Comparison of ENCODE assay signal across 16 cellular contexts in the genomic region with DNA sequence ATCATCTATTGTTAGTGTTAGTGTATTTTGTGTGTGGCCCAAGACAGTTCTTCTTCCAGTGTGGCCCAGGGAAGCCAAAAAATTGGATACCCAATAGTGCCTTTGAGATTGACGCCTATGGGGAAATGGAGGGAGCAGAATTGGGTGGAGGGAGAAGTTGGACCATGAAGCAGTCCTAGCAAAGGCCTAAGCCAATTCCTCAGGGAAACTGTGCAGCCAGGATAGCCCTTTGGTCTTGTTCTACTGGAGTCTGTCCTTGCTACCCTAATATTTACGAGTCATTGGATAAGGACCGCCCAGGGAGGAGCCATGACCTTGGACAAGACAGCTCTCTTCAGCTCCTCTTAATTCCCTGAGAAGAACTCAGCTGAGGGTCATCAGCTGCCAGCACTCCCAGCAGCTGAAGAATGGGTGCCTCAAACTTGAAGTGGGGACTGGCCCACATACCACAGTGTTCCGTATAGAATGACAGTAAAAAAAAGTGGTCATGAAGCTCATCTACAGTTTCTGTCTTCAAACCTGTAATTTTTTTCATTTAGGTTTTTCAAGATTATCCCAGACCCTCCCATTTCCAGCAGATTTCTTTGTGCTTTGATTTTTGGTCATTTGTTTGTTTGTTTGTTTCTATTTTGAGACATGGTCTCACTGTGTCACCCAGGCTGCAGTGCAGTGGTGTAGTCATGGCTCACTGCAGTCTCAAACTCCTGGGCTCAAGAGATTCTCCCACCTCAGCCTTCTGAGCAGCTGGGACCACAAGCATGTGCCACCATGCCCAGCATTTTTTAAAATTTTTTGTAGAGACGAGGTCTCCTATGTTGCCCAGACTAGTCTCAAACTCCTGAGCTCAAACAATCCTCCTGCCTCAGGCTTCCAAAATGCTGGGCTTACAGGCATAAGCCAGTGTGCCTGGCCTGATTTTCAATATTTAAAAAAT.
DNase-seq lines count a peak whose midpoint lies in the region; ATAC-seq and TF ChIP-seq lines count a peak whose summit lies in the region.
"Had no signal": no experiment of that assay in that cellular context is flagged by ENCODE, and none has a peak within 500 bp of the region (broad histone marks: within the 10 kb centered on the region; RNA-seq: fewer than 3 reads in every experiment).

No MANE protein-coding gene starts in this region.

- 98% methylated on average over 4 of the region's 5 CpGs for WGBS in mesenchymal stem cell
- no CpG with 5 or more reads among the region's 5 CpGs for WGBS in H9 (ENCODE audit: extremely low coverage, insufficient read length, low lambda C conversion rate)

- CTCF ChIA-PET in Caco-2 (lab: Charles Lee): no interaction called here

- TF ChIP-seq CTCF in Caco-2 (IDR thresholded peaks at IDR 0.05; ENCODE audit: insufficient read depth in 1 of 2, low read depth in 1 of 2, low read length in 1 of 2, severe bottlenecking in 1 of 2, unreplicated experiment in 1 of 2): no peak
- no peak for TF ChIP-seq CTCF in parathyroid adenoma (IDR thresholded peaks at IDR 0.05)
- TF ChIP-seq CTCF in H9 (conservative IDR thresholded peaks at IDR 0.05): no peak

- H3K4me3 ChIP-seq in Caco-2 (ENCODE audit: low read depth, low read length) (no peak overlapping the region), SJCRH30 (no peak overlapping the region), mesenchymal stem cell (ENCODE audit: insufficient read depth in 1 of 2, low read depth in 1 of 2, low read length in 2 of 2) (no peak overlapping the region), parathyroid adenoma (ENCODE audit: low read depth, low read length) (no peak overlapping the region)
- H3K4me3 ChIP-seq: GM23338 had no signal

- H3K4me3 Mint-ChIP-seq in Caco-2 (ENCODE audit: unreplicated experiment) (no peak overlapping the region), H9 (no peak overlapping the region)
- H3K4me3 Mint-ChIP-seq: B cell; CD14-positive monocyte; CD8-positive, alpha-beta T cell; GM23338 had no signal

- H3K79me1 ChIP-seq in mesenchymal stem cell (replicated peaks; ENCODE audit: low read length, poor library complexity, severe bottlenecking) (no peaks in the 10 kb centered on the region), H9 (ENCODE audit: insufficient read depth, low read depth, low read length, poor library complexity, severe bottlenecking) (no peaks in the 10 kb centered on the region)

- intact Hi-C loops in Caco-2 (cut with micrococcal nuclease; ENCODE audit: unreplicated experiment): loop anchor here (10.0 kb wide), 1 partner anchor 159 kb away; no protein-coding TSS in a partner anchor
- intact Hi-C loops in posterior cingulate gyrus (cut with DNase I): no loop called here

- H2BK20ac ChIP-seq in H9 (ENCODE audit: low read depth, low read length, poor library complexity, severe bottlenecking): no peak overlapping the region

- H3K4ac ChIP-seq in mesenchymal stem cell (ENCODE audit: low read depth in 1 of 2, low read length in 2 of 2) (no peak overlapping the region), H9 (ENCODE audit: low read depth, low read length) (no peak overlapping the region)

- H3K4me1 ChIP-seq in Caco-2 (peaks cover 58% of the 10 kb centered on the region), SJCRH30 (peaks cover 24% of the 10 kb centered on the region), mesenchymal stem cell (ENCODE audit: control insufficient read depth, insufficient read depth, low read depth, low read length) (no peaks in the 10 kb centered on the region), parathyroid adenoma (peaks cover 27% of the 10 kb centered on the region), H9 (ENCODE audit: insufficient read depth, low read length) (no peaks in the 10 kb centered on the region)

- H3K27ac ChIP-seq in SJCRH30 (no peak overlapping the region), mesenchymal stem cell (ENCODE audit: low read length, poor library complexity, severe bottlenecking) (no peak overlapping the region), parathyroid adenoma (peak overlapping the region; percentile 3), H9 (ENCODE audit: insufficient read length, low read depth, low read length) (no peak overlapping the region)

- no peak overlapping the region for H2BK120ac ChIP-seq in mesenchymal stem cell (ENCODE audit: low read depth, low read length)
- no peak overlapping the region for H2BK120ac ChIP-seq in H9 (ENCODE audit: low read depth, low read length, poor library complexity, severe bottlenecking)

- no peak overlapping the region for H2BK12ac ChIP-seq in mesenchymal stem cell (ENCODE audit: low read length in 2 of 2)
- no peak overlapping the region for H2BK12ac ChIP-seq in H9 (ENCODE audit: insufficient read length, low read depth, low read length)

- no peaks in the 10 kb centered on the region for H4K20me1 ChIP-seq in H9 (ENCODE audit: control insufficient read depth, insufficient read depth, insufficient read length)

- H2AK5ac ChIP-seq in mesenchymal stem cell (ENCODE audit: low read length, severe bottlenecking): no peak overlapping the region
- no peak overlapping the region for H2AK5ac ChIP-seq in H9 (ENCODE audit: insufficient read length, low read length)

- no peak overlapping the region for H3K56ac ChIP-seq in H9 (ENCODE audit: insufficient read length, low read depth, low read length)

- H3K4me2 ChIP-seq in mesenchymal stem cell (ENCODE audit: low read length, poor library complexity, severe bottlenecking): no peak overlapping the region
- no peak overlapping the region for H3K4me2 ChIP-seq in parathyroid adenoma (ENCODE audit: low read length)
- no peak overlapping the region for H3K4me2 ChIP-seq in H9 (ENCODE audit: insufficient read depth, insufficient read length, low read length)
- H3K4me2 ChIP-seq: GM23338 had no signal

- H3K9me3 Mint-ChIP-seq in Caco-2 (ENCODE audit: unreplicated experiment): no peaks in the 10 kb centered on the region
- H3K9me3 Mint-ChIP-seq in H9: no peaks in the 10 kb centered on the region; a peak in 1 of 5 replicates
- H3K9me3 Mint-ChIP-seq: GM23338 had no signal

- H4K5ac ChIP-seq in H9 (ENCODE audit: insufficient read length, low read depth, low read length): no peak overlapping the region

- no peak overlapping the region for H4K91ac ChIP-seq in mesenchymal stem cell (ENCODE audit: low read length)
- H4K91ac ChIP-seq in H9 (ENCODE audit: insufficient read length, low read depth, low read length): no peak overlapping the region

- H3K36me3 Mint-ChIP-seq in Caco-2 (ENCODE audit: insufficient read depth, unreplicated experiment): peaks cover 49% of the 10 kb centered on the region
- H3K36me3 Mint-ChIP-seq in H9 (ENCODE audit: insufficient read depth in 1 of 3, low read depth in 3 of 3): peaks cover 2 to 5% (median 4%) of the 10 kb centered on the region in 3 experiments; a peak in 5 of 7 replicates

- no peak overlapping the region for H3K18ac ChIP-seq in mesenchymal stem cell (ENCODE audit: low read depth in 1 of 2, low read length in 2 of 2)
- H3K18ac ChIP-seq in H9 (ENCODE audit: insufficient read length, low read depth, low read length): no peak overlapping the region

- H3K9me3 ChIP-seq in Caco-2 (peaks cover 24% of the 10 kb centered on the region), SJCRH30 (replicated peaks) (0 out of 2 replicates have a peak, but pooled peaks cover 2% of the 10 kb centered on the region), mesenchymal stem cell (ENCODE audit: control insufficient read depth, low read length) (no peaks in the 10 kb centered on the region), parathyroid adenoma (ENCODE audit: control insufficient read depth, low read length) (no peaks in the 10 kb centered on the region), H9 (ENCODE audit: control insufficient read depth, low read depth, low read length) (no peaks in the 10 kb centered on the region)

- ATAC-seq in HG03460 (IDR thresholded peaks at IDR 0.05; ENCODE audit: unreplicated experiment): no peak
- ATAC-seq: CD8-positive, alpha-beta T cell; GM23338 had no signal

- H2AFZ ChIP-seq in mesenchymal stem cell (ENCODE audit: low read depth, low read length) (no peak overlapping the region), parathyroid adenoma (no peak overlapping the region), H9 (ENCODE audit: low read length) (no peak overlapping the region)
- H2AFZ ChIP-seq: GM23338 had no signal

- peak overlapping the region; percentile 9 for H4K8ac ChIP-seq in mesenchymal stem cell (ENCODE audit: low read length)
- no peak overlapping the region for H4K8ac ChIP-seq in H9 (replicated peaks; ENCODE audit: insufficient read length, low read depth, low read length)

- H3K79me2 ChIP-seq in parathyroid adenoma (no peaks in the 10 kb centered on the region), H9 (ENCODE audit: insufficient read depth, low read length) (no peaks in the 10 kb centered on the region)

- H3K27me3 Mint-ChIP-seq in Caco-2 (ENCODE audit: insufficient read depth, unreplicated experiment) (no peaks in the 10 kb centered on the region), H9 (ENCODE audit: low read depth) (peaks cover 1% of the 10 kb centered on the region)
- H3K27me3 Mint-ChIP-seq: B cell had no signal

- H3K9ac ChIP-seq in mesenchymal stem cell (ENCODE audit: low read length) (no peak overlapping the region), parathyroid adenoma (no peak overlapping the region), H9 (ENCODE audit: extremely low read depth, insufficient read length, low read length) (no peak overlapping the region)

- POLR2A ChIA-PET in Caco-2 (lab: Charles Lee): no interaction called here

- H3K23ac ChIP-seq in mesenchymal stem cell (ENCODE audit: low read length in 2 of 2): no peak overlapping the region
- no peak overlapping the region for H3K23ac ChIP-seq in H9 (ENCODE audit: insufficient read length, low read depth, low read length)

- H3K27ac Mint-ChIP-seq in Caco-2 (ENCODE audit: unreplicated experiment): peak overlapping the region; percentile 97
- no peak overlapping the region for H3K27ac Mint-ChIP-seq in H9
- H3K27ac Mint-ChIP-seq: B cell; CD8-positive, alpha-beta T cell; GM23338 had no signal

- H3K14ac ChIP-seq in mesenchymal stem cell (ENCODE audit: low read length in 2 of 2): no peak overlapping the region
- no peak overlapping the region for H3K14ac ChIP-seq in H9 (ENCODE audit: insufficient read depth, low read length)

- DNase-seq in Caco-2 (no peak), SJCRH30 (peak; percentile 32 to 47), mesenchymal stem cell (no peak), UCSD-AML1 (lab: John Stamatoyannopoulos, UW; ENCODE audit: unreplicated experiment) (no peak), posterior cingulate gyrus (no peak), H9 (no peak)
- DNase-seq: CD8-positive, alpha-beta T cell; COR-L47; DND-41; GDM1; H7 had no signal

- H3K36me3 ChIP-seq in Caco-2 (ENCODE audit: control insufficient read depth, insufficient read depth, low read length) (no peaks in the 10 kb centered on the region; the same call in 1 of the 2 replicates), SJCRH30 (0 out of 2 replicates have a peak, but pooled peaks cover 2% of the 10 kb centered on the region), mesenchymal stem cell (ENCODE audit: control insufficient read depth in 1 of 2, insufficient read depth in 2 of 2, low read depth in 1 of 2, low read length in 2 of 2) (peaks cover 0 to 15% of the 10 kb centered on the region in 2 experiments), parathyroid adenoma (ENCODE audit: control insufficient read depth, insufficient read depth, low read length) (no peaks in the 10 kb centered on the region)

- BruUV-seq in Caco-2 (replicated peaks; lab: Mats Ljungman, UMichigan): no TSS peak

- H2BK5ac ChIP-seq in mesenchymal stem cell (ENCODE audit: low read depth, low read length, poor library complexity, severe bottlenecking) (no peak overlapping the region), H9 (ENCODE audit: insufficient read length, low read length) (no peak overlapping the region)

- peaks cover 41% of the 10 kb centered on the region for H3K4me1 Mint-ChIP-seq in Caco-2 (ENCODE audit: low read depth, unreplicated experiment)
- H3K4me1 Mint-ChIP-seq in H9: peaks cover 9 to 20% of the 10 kb centered on the region in 2 experiments

- H3K27me3 ChIP-seq in Caco-2 (replicated peaks; ENCODE audit: control insufficient read depth, insufficient read depth, low read length) (no peaks in the 10 kb centered on the region; the same call in 1 of the 2 replicates), SJCRH30 (no peaks in the 10 kb centered on the region), mesenchymal stem cell (ENCODE audit: control insufficient read depth in 1 of 2, insufficient read depth in 1 of 2, low read length in 2 of 2) (no peaks in the 10 kb centered on the region), parathyroid adenoma (ENCODE audit: control insufficient read depth, insufficient read depth, low read length) (no peaks in the 10 kb centered on the region), H9 (ENCODE audit: insufficient read depth, low read length) (no peaks in the 10 kb centered on the region)

- no peak overlapping the region for H3T11ph ChIP-seq in H9 (ENCODE audit: low read length)

- H3K23me2 ChIP-seq in H9 (ENCODE audit: insufficient read length, low read depth, low read length, poor library complexity, severe bottlenecking): no peaks in the 10 kb centered on the region

- H2BK15ac ChIP-seq in mesenchymal stem cell (ENCODE audit: low read depth, poor library complexity, severe bottlenecking): no peak overlapping the region
- no peak overlapping the region for H2BK15ac ChIP-seq in H9 (ENCODE audit: low read depth, low read length)

Comparison
In these comparisons a context has a peak if more than half of its experiments do, and no peak if none do; other contexts are left out.
1. DNase-seq: peak in SJCRH30 (2 of 2); none in Caco-2 (0 of 2), mesenchymal stem cell (single experiment), UCSD-AML1 (single experiment), posterior cingulate gyrus (0 of 10) and H9 (single experiment).